ENCODE assay signal across 21 cellular contexts in genomic region chr5:20367178-20367577, GRCh38.
DNase-seq lines count a peak whose midpoint lies in the region; ATAC-seq and TF ChIP-seq lines count a peak whose summit lies in the region.
"Had no signal": no experiment of that assay in that cellular context is flagged by ENCODE, and none has a peak within 500 bp of the region (broad histone marks: within the 10 kb centered on the region; RNA-seq: fewer than 3 reads in every experiment).

No MANE protein-coding gene starts in this region.

- DNase-seq in NCI-H446 (lab: John Stamatoyannopoulos, UW) (peak; percentile 90 to 98), cerebellum (ENCODE audit: low spot score) (peak; percentile 19), HFFc6 (no peak), A673 (ENCODE audit: low spot score) (no peak)
- DNase-seq in activated T-cell treated with anti-CD3 and anti-CD28 coated beads, Interleukin-2, amount 50 U/mL, for 72 hours, result no peak
- DNase-seq: CD8-positive, alpha-beta T cell; DMS79 treated with DMSO at 0.1 percent for 48 hours; IMR-90; Karpas-422; MM.1S; NCI-H1105; NCI-H1694; NCI-H2171; NCI-H774; SJCRH30 had no signal

- no peak for TF ChIP-seq EP300 in Ishikawa (IDR thresholded peaks at IDR 0.05; ENCODE audit: borderline replicate concordance)

- no peaks in the 10 kb centered on the region for H3K4me1 Mint-ChIP-seq in HFFc6 (ENCODE audit: low read depth)
- H3K4me1 Mint-ChIP-seq in activated T-cell treated with anti-CD3 and anti-CD28 coated beads, Interleukin-2, amount 50 U/mL, for 72 hours (ENCODE audit: low read depth), result no peaks in the 10 kb centered on the region

- no peaks in the 10 kb centered on the region for H3K27me3 Mint-ChIP-seq in HFFc6 (ENCODE audit: insufficient read depth)
- H3K27me3 Mint-ChIP-seq in activated T-cell treated with anti-CD3 and anti-CD28 coated beads, Interleukin-2, amount 50 U/mL, for 72 hours (ENCODE audit: low read depth), result no peaks in the 10 kb centered on the region

- intact Hi-C loops in A673 (cut with micrococcal nuclease; ENCODE audit: unreplicated experiment), result no loop called here

- no peak for TF ChIP-seq RAD21 in Ishikawa (IDR thresholded peaks at IDR 0.05; ENCODE audit: low read depth)

- H3K4me1 ChIP-seq in A673 (ENCODE audit: insufficient read depth, low read length, poor library complexity, severe bottlenecking), result no peaks in the 10 kb centered on the region
- H3K4me1 ChIP-seq: A549, BLaER1, SJCRH30 had no signal

- CTCF ChIA-PET in A673 (lab: Charles Lee), result no interaction called here

- POLR2A ChIA-PET in A673 (lab: Charles Lee; ENCODE audit: low non-redundant PET), result no interaction called here

- no peaks in the 10 kb centered on the region for H3K36me3 Mint-ChIP-seq in HFFc6 (ENCODE audit: low read depth)
- H3K36me3 Mint-ChIP-seq in activated T-cell treated with anti-CD3 and anti-CD28 coated beads, Interleukin-2, amount 50 U/mL, for 72 hours (ENCODE audit: insufficient read depth in 2 of 2), result no peaks in the 10 kb centered on the region
- H3K36me3 Mint-ChIP-seq: CD8-positive, alpha-beta T cell had no signal

- H3K27ac ChIP-seq in C4-2B, result peak overlapping the region; percentile 58; the same call in 1 of the 2 replicates
- H3K27ac ChIP-seq in A673 (ENCODE audit: low read depth, low read length, poor library complexity, severe bottlenecking), result no peak overlapping the region
- H3K27ac ChIP-seq: A549, BLaER1, RWPE1, SJCRH30 had no signal

- H3K27me3 ChIP-seq in A673 (replicated peaks; ENCODE audit: insufficient read depth, low read depth, low read length, poor library complexity), result no peaks in the 10 kb centered on the region
- H3K27me3 ChIP-seq: BLaER1, SJCRH30 had no signal

- no TSS peak for BruUV-seq in A673 (replicated peaks; lab: Mats Ljungman, UMichigan)

- no peaks in the 10 kb centered on the region for H3K9me3 ChIP-seq in A673 (ENCODE audit: low read depth, low read length, poor library complexity, severe bottlenecking)
- H3K9me3 ChIP-seq: A549, BLaER1, SJCRH30 had no signal

- no peaks in the 10 kb centered on the region; the same call in 1 of the 2 replicates for H3K9me3 Mint-ChIP-seq in HFFc6
- H3K9me3 Mint-ChIP-seq in activated T-cell treated with anti-CD3 and anti-CD28 coated beads, Interleukin-2, amount 50 U/mL, for 72 hours, result peaks cover 8 to 9% of the 10 kb centered on the region in 2 donors

- no peak overlapping the region for H3K27ac Mint-ChIP-seq in HFFc6
- H3K27ac Mint-ChIP-seq in activated T-cell treated with anti-CD3 and anti-CD28 coated beads, Interleukin-2, amount 50 U/mL, for 72 hours, result no peak overlapping the region
- H3K27ac Mint-ChIP-seq: CD8-positive, alpha-beta T cell had no signal

- no peaks in the 10 kb centered on the region for H3K36me3 ChIP-seq in A673 (ENCODE audit: insufficient read depth, low read length, poor library complexity, severe bottlenecking)
- H3K36me3 ChIP-seq: BLaER1, SJCRH30 had no signal

- no peak for ATAC-seq in GM21786 (IDR thresholded peaks at IDR 0.05; ENCODE audit: unreplicated experiment)
- no peak for ATAC-seq in activated T-cell treated with anti-CD3 and anti-CD28 coated beads, Interleukin-2, amount 50 U/mL, for 72 hours (replicated peaks in 1 of 2)
- ATAC-seq: A549; CD8-positive, alpha-beta T cell had no signal

- no peak overlapping the region for H3K4me3 ChIP-seq in A673 (ENCODE audit: low read depth, low read length, poor library complexity, severe bottlenecking)
- H3K4me3 ChIP-seq: A549, BLaER1, SJCRH30 had no signal

- TF ChIP-seq CTCF in C4-2B (conservative IDR thresholded peaks at IDR 0.05), result no peak
- no peak for TF ChIP-seq CTCF in HFFc6 (IDR thresholded peaks at IDR 0.05)
- no peak for TF ChIP-seq CTCF in A673 (conservative IDR thresholded peaks at IDR 0.05; ENCODE audit: low read depth, low read length)

- no peak overlapping the region for H3K4me3 Mint-ChIP-seq in HFFc6
- no peak overlapping the region for H3K4me3 Mint-ChIP-seq in activated T-cell treated with anti-CD3 and anti-CD28 coated beads, Interleukin-2, amount 50 U/mL, for 72 hours
- H3K4me3 Mint-ChIP-seq: CD8-positive, alpha-beta T cell had no signal

TF ChIP-seq in Ishikawa, 13 proteins besides CTCF, POLR2A, EP300 and RAD21:
- TF ChIP-seq NFIC (IDR thresholded peaks at IDR 0.05), result peak; percentile 46
- TF ChIP-seq USF1 (IDR thresholded peaks at IDR 0.05), result no peak

Comparison
In these comparisons a context has a peak if more than half of its experiments do, and no peak if none do; other contexts are left out.
1. DNase-seq: peak in NCI-H446 (2 of 2) and cerebellum (single experiment); none in HFFc6 (single experiment), A673 (single experiment) and activated T-cell treated with anti-CD3 and anti-CD28 coated beads, Interleukin-2, amount 50 U/mL, for 72 hours (0 of 2).